8 cellular contexts compared by ENCODE assay signal in the genomic region with DNA sequence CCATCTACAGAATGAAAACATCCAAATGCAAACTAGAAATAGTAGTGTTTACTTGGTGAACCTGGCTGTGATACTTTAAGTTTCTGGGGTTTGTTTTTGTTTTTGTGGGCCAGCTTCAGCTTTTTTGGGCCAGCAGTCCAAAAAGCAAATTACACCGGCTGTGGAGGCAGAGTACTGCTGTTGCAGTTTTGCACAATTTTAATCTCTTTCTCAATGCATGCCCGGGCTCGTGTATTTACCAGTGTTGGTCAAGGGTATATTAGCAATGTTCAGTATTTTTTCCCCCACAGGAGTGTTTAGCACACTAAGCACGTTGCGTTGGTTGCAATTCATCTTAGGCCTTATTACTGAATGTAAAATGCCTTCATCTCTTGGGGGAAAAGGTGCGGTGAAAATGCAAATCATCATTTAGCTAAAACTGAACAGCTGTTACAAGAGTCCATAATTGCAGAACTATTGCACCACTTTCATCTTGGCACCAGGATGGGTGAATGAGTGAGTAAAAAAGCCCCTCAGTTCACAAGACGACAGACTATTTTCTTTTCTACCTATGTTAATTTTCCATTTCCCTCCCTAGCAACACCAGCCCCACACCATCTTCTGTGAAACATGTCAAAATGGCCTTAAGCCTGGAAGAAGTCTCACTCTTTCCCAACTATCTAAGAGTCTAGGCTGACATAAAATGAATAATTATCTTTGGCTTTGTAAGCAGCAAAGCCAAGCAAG. TPM values are rescaled to one million over a fixed set of nuclear protein-coding genes. Genes with fewer than 3 reads are reported as not detected.
A peak's percentile ranks its signal among the peaks of the same experiment; 100 is the strongest.
DNase-seq lines count a peak whose midpoint lies in the region; ATAC-seq lines count a peak whose summit lies in the region.

No MANE protein-coding gene starts in this region.

- H3K9ac ChIP-seq in NT2/D1 (ENCODE audit: insufficient read length, low read depth) = peak overlapping the region; percentile 72

- ATAC-seq in HG03378 (IDR thresholded peaks at IDR 0.05; ENCODE audit: unreplicated experiment) = no peak
- ATAC-seq in HG03521 (IDR thresholded peaks at IDR 0.05; ENCODE audit: unreplicated experiment) = no peak

- H3K36me3 ChIP-seq in NT2/D1 (ENCODE audit: insufficient read depth, insufficient read length, low read length) = no peaks in the 10 kb centered on the region

- no peaks in the 10 kb centered on the region for H3K9me3 ChIP-seq in NT2/D1 (ENCODE audit: insufficient read depth, low read length)

- DNase-seq in NCI-H748 (lab: John Stamatoyannopoulos, UW; ENCODE audit: unreplicated experiment) (peak; percentile 10), NCI-H748 treated with DMSO at 0.1 percent for 48 hours (lab: John Stamatoyannopoulos, UW) (no peak), NT2/D1 (ENCODE audit: low read depth, low spot score) (no peak), dermis blood vessel endothelial cell (peak; percentile 17), myocyte (ENCODE audit: low read depth) (peak; percentile 6), foreskin melanocyte (no peak)

- H3K4me1 ChIP-seq in NT2/D1 (ENCODE audit: insufficient read depth, insufficient read length) = no peaks in the 10 kb centered on the region

- no peaks in the 10 kb centered on the region for H3K27me3 ChIP-seq in NT2/D1 (ENCODE audit: insufficient read depth, insufficient read length)

- H3K4me3 ChIP-seq in NT2/D1 (ENCODE audit: insufficient read length, low read depth) = peak overlapping the region; percentile 59

RNA-seq across cellular contexts. Expression of gene CNOT6L, which starts 1.8 kb away (rescaled TPM):
- total RNA-seq in dermis blood vessel endothelial cell (37.4 and 83.4 TPM in 2 replicates), myocyte (18.5 and 31.7 TPM in 2 replicates)
- polyA plus RNA-seq in myocyte (2012) = 9.1 TPM

RNA-seq across cellular contexts. Expression of gene MRPL1, which starts 41.6 kb away (rescaled TPM):
- total RNA-seq in dermis blood vessel endothelial cell (33.2 and 40.5 TPM in 2 replicates), myocyte (29.1 and 32.9 TPM in 2 replicates)
- 11.7 TPM for polyA plus RNA-seq in myocyte (2012)

Comparison
In these comparisons a context has a peak if more than half of its experiments do, and no peak if none do; other contexts are left out.
1. DNase-seq: peak in NCI-H748 (single experiment), dermis blood vessel endothelial cell (single experiment) and myocyte (single experiment); none in NCI-H748 treated with DMSO at 0.1 percent for 48 hours (single experiment), NT2/D1 (single experiment) and foreskin melanocyte (single experiment).